ENCODE assay signal across 34 cellular contexts in the genomic region with DNA sequence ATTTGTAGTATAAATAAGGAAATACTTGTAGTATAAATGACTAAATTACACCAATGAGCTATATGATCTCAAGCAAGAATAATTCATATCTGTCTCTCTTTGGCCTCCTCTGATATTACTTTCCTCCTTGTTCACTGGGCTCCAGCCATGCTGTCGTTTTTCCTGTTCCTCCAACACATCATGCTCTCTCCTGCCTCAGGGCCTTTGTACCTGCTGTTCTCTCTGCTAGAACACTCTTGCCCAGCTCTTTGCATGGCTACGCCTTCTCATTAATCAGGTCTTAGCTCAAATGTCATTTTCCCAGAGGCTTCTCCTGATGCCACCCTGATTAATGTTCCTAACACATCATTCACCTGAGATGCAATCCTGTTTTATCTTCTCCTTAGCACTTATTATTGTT.
"Had no signal": no experiment of that assay in that cellular context is flagged by ENCODE, and none has a peak within 500 bp of the region (broad histone marks: within the 10 kb centered on the region; RNA-seq: fewer than 3 reads in every experiment).

No MANE protein-coding gene starts in this region.

- H3K9me3 ChIP-seq: MG63 had no signal

- H3K27me3 ChIP-seq: MG63 had no signal

- H3K4me3 ChIP-seq: MG63, PC-9 had no signal

- H3K27ac Mint-ChIP-seq: activated B cell treated with CpG ODN at 0.5 μM for 24 hours; activated CD4-positive, alpha-beta memory T cell treated with anti-CD3 and anti-CD28 coated beads for 36 hours; activated naive CD4-positive, alpha-beta T cell treated with anti-CD3 and anti-CD28 coated beads for 36 hours; activated naive CD8-positive, alpha-beta T cell; activated naive CD8-positive, alpha-beta T cell treated with anti-CD3 and anti-CD28 coated beads, Interleukin-2, amount 50 U/mL, for 24 hours; activated T-helper 2 cell treated with anti-CD3 and anti-CD28 coated beads, Interferon-gamma antibody, Interleukin-2, Interleukin-4, amounts not matched to agents 10 μg/mL and 5 μg/mL and 100 μg/mL, durations not matched to agents 14 hours and 24 hours and 36 hours had no signal

- DNase-seq: activated B cell treated with CpG ODN at 0.5 μM for 24 hours; activated CD4-positive, alpha-beta memory T cell treated with anti-CD3 and anti-CD28 coated beads for 36 hours; activated CD4-positive, alpha-beta T cell treated with anti-CD3 and anti-CD28 coated beads for 4 hours; activated CD4-positive, alpha-beta T cell treated with anti-CD3 and anti-CD28 coated beads, Interleukin-2, amount 50 U/mL, for 1 hour; activated CD4-positive, CD25-positive, alpha-beta regulatory T cell treated with anti-CD3 and anti-CD28 coated beads, Interleukin-2, amount 50 U/mL, for 72 hours; activated CD8-positive, alpha-beta memory T cell treated with anti-CD3 and anti-CD28 coated beads, Interleukin-2, amount 50 U/mL, for 4 hours; activated gamma-delta T cell; activated naive CD4-positive, alpha-beta T cell treated with anti-CD3 and anti-CD28 coated beads for 36 hours; activated naive CD8-positive, alpha-beta T cell treated with anti-CD3 and anti-CD28 coated beads, Interleukin-2, amount 50 U/mL, for 24 hours; activated T-cell treated with anti-CD3 and anti-CD28 coated beads, Interleukin-2, amount 50 U/mL, for 1 hour; anterior cingulate cortex; caudate nucleus; cerebellar nuclear complex; Kasumi-1; MG63; NCI-H1048; NCI-H1436 treated with DMSO at 0.1 percent for 48 hours; NCI-H1694 treated with DMSO at 0.1 percent for 48 hours; NCI-H2029; NCI-H345; NCI-H524 treated with DMSO at 0.1 percent for 48 hours; NK-92 treated with Interleukin-12 subunit alpha and Interleukin-12 subunit beta, amount 100 ng/mL, for 24 hours; PC-9; SIG-M5; T-cell; T-helper 2 cell; T-helper 9 cell had no signal

- H3K27me3 Mint-ChIP-seq: activated B cell treated with CpG ODN at 0.5 μM for 24 hours; activated CD4-positive, alpha-beta memory T cell treated with anti-CD3 and anti-CD28 coated beads for 36 hours; activated naive CD8-positive, alpha-beta T cell; activated naive CD8-positive, alpha-beta T cell treated with anti-CD3 and anti-CD28 coated beads, Interleukin-2, amount 50 U/mL, for 24 hours; T-cell had no signal

- ATAC-seq: activated naive CD8-positive, alpha-beta T cell treated with anti-CD3 and anti-CD28 coated beads, Interleukin-2, amount 50 U/mL, for 24 hours; Right ventricle myocardium inferior; SK-N-SH treated with all-trans-retinoic acid at 6 μM for 48 hours; T-cell had no signal

- H3K4me3 Mint-ChIP-seq: activated CD4-positive, alpha-beta memory T cell treated with anti-CD3 and anti-CD28 coated beads for 36 hours; activated naive CD4-positive, alpha-beta T cell treated with anti-CD3 and anti-CD28 coated beads for 36 hours; activated naive CD8-positive, alpha-beta T cell treated with anti-CD3 and anti-CD28 coated beads, Interleukin-2, amount 50 U/mL, for 24 hours had no signal

- H3K27ac ChIP-seq: PC-9, RWPE1, VCaP had no signal

- H3K9me3 Mint-ChIP-seq: activated B cell treated with CpG ODN at 0.5 μM for 24 hours; activated CD4-positive, alpha-beta memory T cell treated with anti-CD3 and anti-CD28 coated beads for 36 hours; activated naive CD4-positive, alpha-beta T cell treated with anti-CD3 and anti-CD28 coated beads for 36 hours; activated naive CD8-positive, alpha-beta T cell treated with anti-CD3 and anti-CD28 coated beads, Interleukin-2, amount 50 U/mL, for 24 hours; activated T-helper 2 cell treated with anti-CD3 and anti-CD28 coated beads, Interferon-gamma antibody, Interleukin-2, Interleukin-4, amounts not matched to agents 10 μg/mL and 5 μg/mL and 100 μg/mL, durations not matched to agents 14 hours and 24 hours and 36 hours; brain; T-cell had no signal
